18 cellular contexts compared by ENCODE assay signal in the genomic region with DNA sequence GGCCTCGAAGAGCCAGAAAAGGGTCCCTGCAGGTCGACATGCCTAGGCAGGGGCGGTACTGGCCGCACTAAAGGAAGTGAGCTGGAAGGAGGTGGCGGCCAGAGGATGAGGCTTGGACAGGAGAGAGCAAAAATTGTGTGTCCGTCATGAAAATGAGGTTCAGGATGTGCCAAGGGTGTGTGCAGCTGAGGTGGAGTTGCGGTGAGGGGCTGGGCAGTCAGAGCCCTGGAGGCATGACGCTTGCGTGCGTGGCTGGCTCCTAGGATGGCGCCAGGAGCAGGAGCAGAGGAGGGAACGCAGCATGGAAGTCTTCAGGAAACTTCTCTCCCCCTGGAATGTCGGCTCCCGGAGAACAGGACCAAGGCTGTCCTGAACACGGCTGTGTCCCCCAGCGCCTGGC.
"Had no signal": no experiment of that assay in that cellular context is flagged by ENCODE, and none has a peak within 500 bp of the region (broad histone marks: within the 10 kb centered on the region; RNA-seq: fewer than 3 reads in every experiment).

No MANE protein-coding gene starts in this region.

- H3K4me1 ChIP-seq: foreskin keratinocyte had no signal

- H3K27me3 ChIP-seq: ascending aorta, cardiac muscle cell, heart left ventricle, right atrium auricular region, tibial artery, uterus had no signal

- DNase-seq: activated CD4-positive, alpha-beta T cell treated with anti-CD3 and anti-CD28 coated beads for 36 hours; activated CD8-positive, alpha-beta memory T cell treated with anti-CD3 and anti-CD28 coated beads, Interleukin-2, amount 50 U/mL, for 48 hours; activated CD8-positive, alpha-beta T cell treated with anti-CD3 and anti-CD28 coated beads for 36 hours; activated naive CD4-positive, alpha-beta T cell; foreskin keratinocyte; small intestine; T-helper 9 cell; tibial artery; uterus had no signal

- ATAC-seq: activated CD4-positive, alpha-beta T cell treated with anti-CD3 and anti-CD28 coated beads for 36 hours; activated CD8-positive, alpha-beta T cell treated with anti-CD3 and anti-CD28 coated beads for 36 hours; foreskin keratinocyte; heart left ventricle; left lung had no signal

- H3K9me3 ChIP-seq: ascending aorta, heart left ventricle, left lung, right atrium auricular region, tibial artery, uterus had no signal

- H3K27ac Mint-ChIP-seq: activated CD4-positive, alpha-beta T cell treated with anti-CD3 and anti-CD28 coated beads for 36 hours; activated CD8-positive, alpha-beta T cell treated with anti-CD3 and anti-CD28 coated beads for 36 hours; activated T-helper 1 cell treated with anti-CD3 and anti-CD28 coated beads, Interleukin-12 subunit alpha, Interleukin-12 subunit beta, Interleukin-2, Interleukin-4 antibody, amounts not matched to agents 30 ng/mL and 10 ng/mL and 1 ng/mL, durations not matched to agents 14 hours and 24 hours and 36 hours had no signal

- H3K36me3 ChIP-seq: cardiac muscle cell, right atrium auricular region, tibial artery, uterus had no signal

- H3K4me3 ChIP-seq: ascending aorta, cardiac muscle cell, heart left ventricle, left lung, right atrium auricular region, tibial artery, uterus had no signal

- H3K27ac ChIP-seq: ascending aorta, cardiac muscle cell, foreskin keratinocyte, heart left ventricle, right atrium auricular region, tibial artery, uterus had no signal

- FAIRE-seq: colon, endothelial cell of umbilical vein, islet of Langerhans, small intestine had no signal

- H3K9me3 Mint-ChIP-seq: activated CD8-positive, alpha-beta T cell treated with anti-CD3 and anti-CD28 coated beads for 36 hours; activated T-helper 1 cell treated with anti-CD3 and anti-CD28 coated beads, Interleukin-12 subunit alpha, Interleukin-12 subunit beta, Interleukin-2, Interleukin-4 antibody, amounts not matched to agents 30 ng/mL and 10 ng/mL and 1 ng/mL, durations not matched to agents 14 hours and 24 hours and 36 hours had no signal

- H3K4me3 Mint-ChIP-seq: activated CD4-positive, alpha-beta T cell treated with anti-CD3 and anti-CD28 coated beads for 36 hours; activated CD8-positive, alpha-beta T cell treated with anti-CD3 and anti-CD28 coated beads for 36 hours; activated T-helper 1 cell treated with anti-CD3 and anti-CD28 coated beads, Interleukin-12 subunit alpha, Interleukin-12 subunit beta, Interleukin-2, Interleukin-4 antibody, amounts not matched to agents 30 ng/mL and 10 ng/mL and 1 ng/mL, durations not matched to agents 14 hours and 24 hours and 36 hours had no signal
